20 cellular contexts compared by ENCODE assay signal in genomic region chr18:76444436-76445105, GRCh38. TPM values are rescaled to one million over a fixed set of nuclear protein-coding genes. Genes with fewer than 3 reads are reported as not detected.
DNase-seq lines count a peak whose midpoint lies in the region; ATAC-seq and TF ChIP-seq lines count a peak whose summit lies in the region.
"Had no signal": no experiment of that assay in that cellular context is flagged by ENCODE, and none has a peak within 500 bp of the region (broad histone marks: within the 10 kb centered on the region; RNA-seq: fewer than 3 reads in every experiment).

No MANE protein-coding gene starts in this region.

- peak overlapping the region; percentile 44 to 98 (median 61) for H3K4me2 ChIP-seq in BLaER1 treated with 17β-estradiol and CSF1 and Interleukin-3, amounts not matched to agents 10 nM and 100 nM
- H3K4me2 ChIP-seq in PC-3 (ENCODE audit: low read length) (peak overlapping the region; percentile 56; the same call in 1 of the 2 replicates), MM.1S (ENCODE audit: low read depth, low read length) (no peak overlapping the region)
- H3K4me2 ChIP-seq: PC-9 had no signal

- peaks cover 42 to 58% (median 50%) of the 10 kb centered on the region in 11 experiments for H3K36me3 ChIP-seq in BLaER1 treated with 17β-estradiol and CSF1 and Interleukin-3, amounts not matched to agents 10 nM and 100 nM
- no peaks in the 10 kb centered on the region for H3K36me3 ChIP-seq in PC-3 (ENCODE audit: low read depth, low read length)
- H3K36me3 ChIP-seq in spleen: peaks cover 0 to 40% (median 26%) of the 10 kb centered on the region in 6 donors
- H3K36me3 ChIP-seq in MM.1S (replicated peaks; ENCODE audit: insufficient read depth, low read length): no peaks in the 10 kb centered on the region

- H3F3A ChIP-seq in PC-3 (ENCODE audit: low read length, unreplicated experiment) (no peaks in the 10 kb centered on the region), MM.1S (ENCODE audit: insufficient read depth, low read length) (no peaks in the 10 kb centered on the region)

- peaks cover 22 to 100% (median 50%) of the 10 kb centered on the region in 11 experiments; a peak in 20 of 22 replicates for H4K20me1 ChIP-seq in BLaER1 treated with 17β-estradiol and CSF1 and Interleukin-3, amounts not matched to agents 10 nM and 100 nM
- H4K20me1 ChIP-seq in PC-3 (ENCODE audit: low read length) (no peaks in the 10 kb centered on the region), MM.1S (ENCODE audit: insufficient read depth, low read length) (no peaks in the 10 kb centered on the region)

- H2AFZ ChIP-seq in PC-3 (ENCODE audit: low read length): no peak overlapping the region
- no peak overlapping the region for H2AFZ ChIP-seq in MM.1S (ENCODE audit: low read length)
- H2AFZ ChIP-seq: PC-9 had no signal

- H3K9me3 ChIP-seq in BLaER1 treated with 17β-estradiol and CSF1 and Interleukin-3, amounts not matched to agents 10 nM and 100 nM (replicated peaks in 1 of 11): peaks cover 0 to 13% (median 0%) of the 10 kb centered on the region in 11 experiments; a peak in 3 of 22 replicates
- no peaks in the 10 kb centered on the region for H3K9me3 ChIP-seq in PC-3 (ENCODE audit: low read length)
- H3K9me3 ChIP-seq in spleen: no peaks in the 10 kb centered on the region
- no peaks in the 10 kb centered on the region for H3K9me3 ChIP-seq in MM.1S (replicated peaks; ENCODE audit: insufficient read depth, low read length)
- H3K9me3 ChIP-seq: heart left ventricle, right lobe of liver had no signal

- intact Hi-C loops in PC-3 (cut with micrococcal nuclease): no loop called here
- intact Hi-C loops in spleen (cut with DNase I; ENCODE audit: low total_unique reads): no loop called here

- no peaks in the 10 kb centered on the region for H3K27me3 ChIP-seq in BLaER1 treated with 17β-estradiol and CSF1 and Interleukin-3, amounts not matched to agents 10 nM and 100 nM
- H3K27me3 ChIP-seq in PC-3 (ENCODE audit: low read length) (peaks cover 11% of the 10 kb centered on the region; the same call in 1 of the 2 replicates), spleen (replicated peaks in 1 of 7) (no peaks in the 10 kb centered on the region), MM.1S (replicated peaks; ENCODE audit: insufficient read depth, low read length) (no peaks in the 10 kb centered on the region)
- H3K27me3 ChIP-seq: cardiac muscle cell, heart left ventricle, right lobe of liver had no signal

- no TSS peak for BruUV-seq in PC-3 (replicated peaks; lab: Mats Ljungman, UMichigan)

- TF ChIP-seq POLR2A in spleen (IDR thresholded peaks at IDR 0.05): no peak

- H3K27ac ChIP-seq in BLaER1 treated with 17β-estradiol and CSF1 and Interleukin-3, amounts not matched to agents 10 nM and 100 nM: peak overlapping the region in 6 of 11 experiments; percentile 1 to 72 (median 26); a peak in 8 of 22 replicates
- H3K27ac ChIP-seq in PC-3 (ENCODE audit: low read length) (no peak overlapping the region), spleen (peak overlapping the region in 4 of 8 donors; percentile 26 to 93 (median 76)), MM.1S (ENCODE audit: low read length) (no peak overlapping the region)
- H3K27ac ChIP-seq: PC-9, right lobe of liver had no signal

- peaks cover 50 to 63% (median 60%) of the 10 kb centered on the region in 10 experiments for H3K4me1 ChIP-seq in BLaER1 treated with 17β-estradiol and CSF1 and Interleukin-3, amounts not matched to agents 10 nM and 100 nM
- H3K4me1 ChIP-seq in PC-3 (ENCODE audit: insufficient read depth, low read length) (peaks cover 16% of the 10 kb centered on the region), spleen (peaks cover 10 to 62% (median 46%) of the 10 kb centered on the region in 6 donors), MM.1S (ENCODE audit: low read length) (no peaks in the 10 kb centered on the region)

- POLR2A ChIA-PET in PC-3 (lab: Charles Lee; ENCODE audit: unreplicated experiment): no interaction called here

- TF ChIP-seq CTCF in PC-3 (conservative IDR thresholded peaks at IDR 0.05; ENCODE audit: low read depth, low read length) (no peak), spleen (IDR thresholded peaks at IDR 0.05 in 8 of 11, conservative IDR thresholded peaks at IDR 0.05 in 3 of 11) (no peak), MM.1S (IDR thresholded peaks at IDR 0.05; ENCODE audit: low read length) (no peak)

- WGBS in spleen, 5 donors: 83 to 92% (median 84%) methylated on average over 12 to 13 of the region's 13 CpGs

- DNase-seq in PC-3: no peak
- DNase-seq in islet precursor cell: peak; percentile 29
- peak; percentile 41 for DNase-seq in spleen
- DNase-seq in MM.1S: no peak
- DNase-seq in NCI-H524 treated with DMSO at 0.1 percent for 48 hours (lab: John Stamatoyannopoulos, UW): no peak
- no peak for DNase-seq in HT-29 (ENCODE audit: low spot score)
- DNase-seq: activated CD4-positive, alpha-beta T cell treated with anti-CD3 and anti-CD28 coated beads, Interleukin-2, amount 10 ng/mL, durations not matched to agents 24 days and 14 days; activated T-cell treated with anti-CD3 and anti-CD28 coated beads for 4 hours; AML-193; NCI-H1048; NCI-H2081; NCI-H774; right lobe of liver; stimulated activated CD4-positive, alpha-beta T cell treated with anti-CD3 and anti-CD28 coated beads, Interleukin-2, amount 100 ng/mL, for 24 hours had no signal

- H3K79me2 ChIP-seq in PC-3 (ENCODE audit: low read length) (no peaks in the 10 kb centered on the region), MM.1S (ENCODE audit: low read length) (no peaks in the 10 kb centered on the region)

- H3K9me2 ChIP-seq in PC-3 (replicated peaks; ENCODE audit: low read length): no peaks in the 10 kb centered on the region
- no peaks in the 10 kb centered on the region for H3K9me2 ChIP-seq in MM.1S (replicated peaks; ENCODE audit: insufficient read depth, low read length)

- no peak overlapping the region for H3K4me3 ChIP-seq in BLaER1 treated with 17β-estradiol and CSF1 and Interleukin-3, amounts not matched to agents 10 nM and 100 nM
- H3K4me3 ChIP-seq in PC-3 (ENCODE audit: low read length): no peak overlapping the region
- no peak overlapping the region for H3K4me3 ChIP-seq in spleen
- no peak overlapping the region for H3K4me3 ChIP-seq in MM.1S (ENCODE audit: low read length)
- H3K4me3 ChIP-seq: cardiac muscle cell, heart left ventricle, PC-9, right lobe of liver had no signal

- H3K9ac ChIP-seq in BLaER1 treated with 17β-estradiol and CSF1 and Interleukin-3, amounts not matched to agents 10 nM and 100 nM: peak overlapping the region in 7 of 11 experiments; percentile 15 to 47 (median 25); a peak in 7 of 22 replicates
- no peak overlapping the region for H3K9ac ChIP-seq in PC-3 (ENCODE audit: low read length)
- no peak overlapping the region for H3K9ac ChIP-seq in MM.1S (ENCODE audit: low read length)

- CTCF ChIA-PET in PC-3 (lab: Charles Lee): no interaction called here

- ATAC-seq in PC-3 (peak; percentile 15; the same call in 1 of the 2 replicates), GM21717 (IDR thresholded peaks at IDR 0.05; ENCODE audit: unreplicated experiment) (no peak)
- ATAC-seq: esophagus mucosa had no signal

RNA-seq across cellular contexts. Expression of gene ZNF516, which starts 50.5 kb away (rescaled TPM):
- total RNA-seq in PC-3 (2014; rRNA removed) (1.7 and 4.0 TPM in 2 replicates), spleen (10 to 100 TPM; 20.8 to 58.4 (median 41.1) TPM)
- 1 to 10 TPM; 4.5 to 8.7 (median 4.9) TPM for polyA plus RNA-seq in spleen
- 8.1 and 10.4 TPM in 2 replicates for total RNA-seq in HT-29 (2014; rRNA removed; shearing (Covaris generic))

Comparison
In these comparisons a context has a peak if more than half of its experiments do, and no peak if none do; other contexts are left out.
1. H3K27ac ChIP-seq: peak in BLaER1 treated with 17β-estradiol and CSF1 and Interleukin-3, amounts not matched to agents 10 nM and 100 nM (6 of 11); none in PC-3 (single experiment) and MM.1S (single experiment).
2. H3K9ac ChIP-seq: peak in BLaER1 treated with 17β-estradiol and CSF1 and Interleukin-3, amounts not matched to agents 10 nM and 100 nM (7 of 11); none in PC-3 (single experiment) and MM.1S (single experiment).
3. DNase-seq: peak in islet precursor cell (single experiment) and spleen (single experiment); none in PC-3 (single experiment), MM.1S (single experiment), NCI-H524 treated with DMSO at 0.1 percent for 48 hours (single experiment) and HT-29 (single experiment).